Comparison of ENCODE assay signal across 1 cellular context in the genomic region with DNA sequence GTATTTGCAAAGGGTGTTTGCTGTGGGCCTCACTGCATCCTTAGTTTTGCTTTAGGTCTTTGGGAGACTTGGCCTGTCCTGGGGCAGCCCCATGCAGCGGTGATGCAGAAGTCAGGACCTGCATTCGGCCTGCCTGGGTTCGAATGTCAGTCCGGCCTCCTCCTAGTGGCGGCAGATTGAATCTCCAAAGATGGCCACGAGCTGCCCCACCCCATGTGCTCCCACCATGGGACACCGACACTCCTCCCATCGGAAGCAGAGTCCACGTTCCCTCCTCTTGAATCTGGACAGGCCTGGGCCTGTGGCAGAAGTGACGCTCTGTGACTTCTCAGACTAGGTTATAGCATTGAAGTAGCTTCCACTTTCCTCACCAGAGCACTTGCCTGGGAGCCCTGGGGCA.
TF ChIP-seq lines count a peak whose summit lies in the region.

No MANE protein-coding gene starts in this region.

TF ChIP-seq in HCT116, 20 proteins besides CTCF, POLR2A, EP300 and RAD21 (continued from another document):
- TF ChIP-seq SRF (IDR thresholded peaks at IDR 0.05; ENCODE audit: low read depth) (no peak), SP1 (IDR thresholded peaks at IDR 0.05; ENCODE audit: low read depth) (no peak), CBX3 (IDR thresholded peaks at IDR 0.05; ENCODE audit: low read depth) (no peak), EZH2 (IDR thresholded peaks at IDR 0.05) (no peak), CEBPB (IDR thresholded peaks at IDR 0.05; ENCODE audit: low read depth) (no peak), ZFX (IDR thresholded peaks at IDR 0.05) (no peak), EZH2phosphoT487 (IDR thresholded peaks at IDR 0.05; ENCODE audit: borderline replicate concordance) (no peak), POLR2AphosphoS5 (IDR thresholded peaks at IDR 0.05; ENCODE audit: low read depth, low read length) (no peak), TCF7L2 (IDR thresholded peaks at IDR 0.05; ENCODE audit: borderline replicate concordance, extremely low read depth, insufficient read depth, insufficient read length) (no peak)
- TF ChIP-seq, protein P1, sequence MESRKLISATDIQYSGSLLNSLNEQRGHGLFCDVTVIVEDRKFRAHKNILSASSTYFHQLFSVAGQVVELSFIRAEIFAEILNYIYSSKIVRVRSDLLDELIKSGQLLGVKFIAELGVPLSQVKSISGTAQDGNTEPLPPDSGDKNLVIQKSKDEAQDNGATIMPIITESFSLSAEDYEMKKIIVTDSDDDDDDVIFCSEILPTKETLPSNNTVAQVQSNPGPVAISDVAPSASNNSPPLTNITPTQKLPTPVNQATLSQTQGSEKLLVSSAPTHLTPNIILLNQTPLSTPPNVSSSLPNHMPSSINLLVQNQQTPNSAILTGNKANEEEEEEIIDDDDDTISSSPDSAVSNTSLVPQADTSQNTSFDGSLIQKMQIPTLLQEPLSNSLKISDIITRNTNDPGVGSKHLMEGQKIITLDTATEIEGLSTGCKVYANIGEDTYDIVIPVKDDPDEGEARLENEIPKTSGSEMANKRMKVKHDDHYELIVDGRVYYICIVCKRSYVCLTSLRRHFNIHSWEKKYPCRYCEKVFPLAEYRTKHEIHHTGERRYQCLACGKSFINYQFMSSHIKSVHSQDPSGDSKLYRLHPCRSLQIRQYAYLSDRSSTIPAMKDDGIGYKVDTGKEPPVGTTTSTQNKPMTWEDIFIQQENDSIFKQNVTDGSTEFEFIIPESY (IDR thresholded peaks at IDR 0.05; ENCODE audit: extremely low read depth, insufficient replicate concordance, low read length): no peak
- TF ChIP-seq, protein P2, sequence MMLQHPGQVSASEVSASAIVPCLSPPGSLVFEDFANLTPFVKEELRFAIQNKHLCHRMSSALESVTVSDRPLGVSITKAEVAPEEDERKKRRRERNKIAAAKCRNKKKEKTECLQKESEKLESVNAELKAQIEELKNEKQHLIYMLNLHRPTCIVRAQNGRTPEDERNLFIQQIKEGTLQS (IDR thresholded peaks at IDR 0.05): no peak
- TF ChIP-seq, protein P3, sequence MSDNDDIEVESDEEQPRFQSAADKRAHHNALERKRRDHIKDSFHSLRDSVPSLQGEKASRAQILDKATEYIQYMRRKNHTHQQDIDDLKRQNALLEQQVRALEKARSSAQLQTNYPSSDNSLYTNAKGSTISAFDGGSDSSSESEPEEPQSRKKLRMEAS (IDR thresholded peaks at IDR 0.05): no peak
TF ChIP-seq in HCT116: peak in this region for 0.
